In the genomic region with DNA sequence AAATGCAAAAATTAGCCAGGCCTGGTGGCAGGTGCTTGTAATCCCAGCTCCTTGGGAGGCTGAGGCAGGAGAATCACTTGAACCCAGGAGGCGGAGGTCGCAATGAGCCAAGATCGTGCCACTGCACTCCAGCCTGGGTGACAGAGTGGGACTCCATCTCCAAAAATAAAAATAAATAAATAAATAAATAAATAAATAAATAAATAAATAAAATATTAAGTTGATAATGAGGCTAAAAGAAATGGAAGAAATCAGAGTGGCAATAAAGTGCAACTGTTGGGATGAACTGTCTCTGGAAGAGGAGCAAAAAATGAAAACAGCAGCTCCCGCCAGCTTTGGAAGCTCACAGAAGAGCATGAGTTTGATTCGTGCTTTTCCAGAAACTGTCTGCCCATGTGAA, we compare ENCODE assay signal across 3 cellular contexts. TPM values are rescaled to one million over a fixed set of nuclear protein-coding genes. Genes with fewer than 3 reads are reported as not detected.
"Had no signal": no experiment of that assay in that cellular context is flagged by ENCODE, and none has a peak within 500 bp of the region (broad histone marks: within the 10 kb centered on the region; RNA-seq: fewer than 3 reads in every experiment).

No MANE protein-coding gene starts in this region.

RNA-seq across cellular contexts. Expression of a gene that starts 30.6 kb away (rescaled TPM):
- total RNA-seq: subcutaneous adipose tissue, tibial nerve, vagina had no signal
